15 cellular contexts compared by ENCODE assay signal in the genomic region with DNA sequence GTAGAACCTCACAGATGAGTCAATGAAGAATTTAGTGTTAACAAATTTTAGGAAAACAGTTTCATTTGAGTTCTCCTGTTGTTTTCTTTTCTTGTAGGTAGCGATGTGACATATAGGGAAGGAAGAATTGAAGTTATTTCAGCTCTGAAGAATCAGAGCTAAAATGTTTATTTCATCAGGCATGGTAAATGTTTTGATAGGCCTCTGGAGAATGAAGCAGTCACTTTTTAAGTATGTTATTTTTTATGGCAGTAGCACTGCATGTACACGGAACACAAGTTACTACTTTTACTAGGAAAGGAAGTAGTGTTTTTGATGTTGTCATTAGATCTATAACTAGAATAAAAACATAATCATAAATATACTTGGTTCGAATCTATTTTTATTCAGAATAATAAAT.
A peak's percentile ranks its signal among the peaks of the same experiment; 100 is the strongest.
DNase-seq lines count a peak whose midpoint lies in the region; ATAC-seq and TF ChIP-seq lines count a peak whose summit lies in the region.
"Had no signal": no experiment of that assay in that cellular context is flagged by ENCODE, and none has a peak within 500 bp of the region (broad histone marks: within the 10 kb centered on the region; RNA-seq: fewer than 3 reads in every experiment).

No MANE protein-coding gene starts in this region.

- DNase-seq in EH (ENCODE audit: low read depth) (peak; percentile 69), fibroblast of villous mesenchyme (ENCODE audit: low read depth) (peak; percentile 19), smooth muscle cell (lab: John Stamatoyannopoulos, UW; ENCODE audit: unreplicated experiment) (no peak), HUDEP-2 (lab: John Stamatoyannopoulos, UW; ENCODE audit: unreplicated experiment in 76 of 76) (no peak)
- DNase-seq: CD8-positive, alpha-beta memory T cell; DND-41; NCI-H1417 treated with DMSO at 0.1 percent for 48 hours; NCI-H2029; NCI-H2171; NCI-H446 treated with DMSO at 0.1 percent for 48 hours; RPMI8226 had no signal

- H3K79me2 ChIP-seq in OCI-LY1 (ENCODE audit: insufficient read depth, low read length) (no peaks in the 10 kb centered on the region), smooth muscle cell (ENCODE audit: low read depth) (no peaks in the 10 kb centered on the region)

- WGBS in smooth muscle cell (ENCODE audit: low lambda C conversion rate): 83% methylated on average over 3 of the region's 3 CpGs

- H3K36me3 ChIP-seq in OCI-LY1 (ENCODE audit: insufficient read depth, low read length) (no peaks in the 10 kb centered on the region), smooth muscle cell (ENCODE audit: low read depth) (no peaks in the 10 kb centered on the region)
- H3K36me3 ChIP-seq: BLaER1 treated with 17β-estradiol and CSF1 and Interleukin-3, amounts not matched to agents 10 nM and 100 nM had no signal

- H3K4me1 ChIP-seq in OCI-LY1 (ENCODE audit: insufficient read depth, low read length, severe bottlenecking) (no peaks in the 10 kb centered on the region), smooth muscle cell (ENCODE audit: low read depth) (no peaks in the 10 kb centered on the region)

- ATAC-seq in GM18907 (IDR thresholded peaks at IDR 0.05; ENCODE audit: unreplicated experiment): no peak
- ATAC-seq in HG03432 (IDR thresholded peaks at IDR 0.05; ENCODE audit: unreplicated experiment): no peak

- TF ChIP-seq CTCF in OCI-LY1 (IDR thresholded peaks at IDR 0.05; ENCODE audit: low read length) (no peak), fibroblast of villous mesenchyme (IDR thresholded peaks at IDR 0.05; ENCODE audit: insufficient read depth, low read depth, low read length) (no peak), smooth muscle cell (IDR thresholded peaks at IDR 0.05; ENCODE audit: borderline replicate concordance, insufficient read depth, poor library complexity, severe bottlenecking) (no peak)

- no peaks in the 10 kb centered on the region for H3K27me3 ChIP-seq in OCI-LY1 (ENCODE audit: insufficient read depth, low read length)
- H3K27me3 ChIP-seq in smooth muscle cell (ENCODE audit: low read depth): no peaks in the 10 kb centered on the region
- H3K27me3 ChIP-seq: BLaER1 treated with 17β-estradiol and CSF1 and Interleukin-3, amounts not matched to agents 10 nM and 100 nM had no signal

- no peaks in the 10 kb centered on the region for H3K9me3 ChIP-seq in OCI-LY1 (ENCODE audit: low read length)
- no peaks in the 10 kb centered on the region for H3K9me3 ChIP-seq in smooth muscle cell (replicated peaks; ENCODE audit: low read depth)
- H3K9me3 ChIP-seq: BLaER1 treated with 17β-estradiol and CSF1 and Interleukin-3, amounts not matched to agents 10 nM and 100 nM had no signal

- H3K9ac ChIP-seq in OCI-LY1 (ENCODE audit: low read length) (no peak overlapping the region), smooth muscle cell (ENCODE audit: low read depth) (no peak overlapping the region)
- H3K9ac ChIP-seq: BLaER1 treated with 17β-estradiol and CSF1 and Interleukin-3, amounts not matched to agents 10 nM and 100 nM had no signal

- H3K4me2 ChIP-seq in OCI-LY1 (ENCODE audit: low read length): no peak overlapping the region
- no peak overlapping the region for H3K4me2 ChIP-seq in smooth muscle cell
- H3K4me2 ChIP-seq: BLaER1 treated with 17β-estradiol and CSF1 and Interleukin-3, amounts not matched to agents 10 nM and 100 nM had no signal

- H3K27ac ChIP-seq in OCI-LY1 (ENCODE audit: low read depth, low read length, poor library complexity, severe bottlenecking) (no peak overlapping the region), smooth muscle cell (ENCODE audit: low read depth) (no peak overlapping the region)
- H3K27ac ChIP-seq: BLaER1 treated with 17β-estradiol and CSF1 and Interleukin-3, amounts not matched to agents 10 nM and 100 nM had no signal

- no peaks in the 10 kb centered on the region for H4K20me1 ChIP-seq in OCI-LY1 (ENCODE audit: insufficient read depth, low read length)
- no peaks in the 10 kb centered on the region for H4K20me1 ChIP-seq in smooth muscle cell (ENCODE audit: low read depth)
- H4K20me1 ChIP-seq: BLaER1 treated with 17β-estradiol and CSF1 and Interleukin-3, amounts not matched to agents 10 nM and 100 nM had no signal

- H3K4me3 ChIP-seq in OCI-LY1 (ENCODE audit: low read depth, low read length, poor library complexity, severe bottlenecking) (no peak overlapping the region), fibroblast of villous mesenchyme (ENCODE audit: low read depth, low read length) (no peak overlapping the region), smooth muscle cell (no peak overlapping the region)
- H3K4me3 ChIP-seq: BLaER1 treated with 17β-estradiol and CSF1 and Interleukin-3, amounts not matched to agents 10 nM and 100 nM had no signal

- peak overlapping the region; percentile 59; the same call in 1 of the 2 replicates for H2AFZ ChIP-seq in OCI-LY1 (ENCODE audit: low read length)
- peak overlapping the region; percentile 3 for H2AFZ ChIP-seq in smooth muscle cell (ENCODE audit: low read depth)

- no peaks in the 10 kb centered on the region for H3F3A ChIP-seq in OCI-LY1 (ENCODE audit: insufficient read depth, low read length)
- no peaks in the 10 kb centered on the region for H3F3A ChIP-seq in smooth muscle cell (ENCODE audit: low read depth)

- H3K9me2 ChIP-seq in OCI-LY1 (ENCODE audit: low read depth, low read length): no peaks in the 10 kb centered on the region

Comparison
In these comparisons a context has a peak if more than half of its experiments do, and no peak if none do; other contexts are left out.
1. DNase-seq: peak in EH (single experiment) and fibroblast of villous mesenchyme (single experiment); none in smooth muscle cell (single experiment) and HUDEP-2 (0 of 76).